2 cellular contexts compared by ENCODE assay signal in the genomic region with DNA sequence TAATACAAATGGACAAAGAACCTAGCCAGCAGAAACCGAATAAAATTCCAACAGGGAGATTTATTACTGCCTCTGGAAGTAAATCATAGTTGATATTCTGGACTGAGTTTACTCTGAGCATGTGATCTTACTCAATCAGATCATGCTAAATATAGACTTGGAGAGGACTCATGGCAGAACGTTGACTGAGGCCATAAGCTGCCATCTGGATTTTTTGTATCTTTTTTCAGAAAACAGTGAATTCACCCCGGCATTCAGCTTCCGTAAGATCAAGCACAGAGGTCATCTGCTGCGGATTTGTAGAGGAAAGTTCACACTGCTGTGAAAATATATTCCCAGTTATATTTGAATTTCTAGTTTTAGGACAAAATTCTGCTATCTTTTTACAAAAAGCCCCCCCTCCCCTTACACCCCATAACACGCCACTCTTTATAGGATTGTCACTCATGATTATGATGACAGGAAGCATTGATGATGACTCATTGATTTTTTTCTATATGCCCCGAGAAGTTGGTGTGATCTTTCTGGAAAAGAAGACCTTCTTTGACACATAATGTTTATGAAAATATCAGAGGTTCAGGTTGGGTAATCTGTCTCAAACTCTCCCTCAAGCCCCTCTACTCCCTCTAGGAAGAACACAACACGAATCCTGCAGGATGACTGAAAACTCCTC.
TF ChIP-seq lines count a peak whose summit lies in the region.

No MANE protein-coding gene starts in this region.

TF ChIP-seq in A549, 52 proteins besides CTCF, POLR2A, EP300 and RAD21 (continued from another document):
- TF ChIP-seq FOXS1 (CRISPR knock-in tag; IDR thresholded peaks at IDR 0.05) (no peak), CHD4 (IDR thresholded peaks at IDR 0.05; ENCODE audit: borderline replicate concordance) (no peak)
- TF ChIP-seq, protein P1, sequence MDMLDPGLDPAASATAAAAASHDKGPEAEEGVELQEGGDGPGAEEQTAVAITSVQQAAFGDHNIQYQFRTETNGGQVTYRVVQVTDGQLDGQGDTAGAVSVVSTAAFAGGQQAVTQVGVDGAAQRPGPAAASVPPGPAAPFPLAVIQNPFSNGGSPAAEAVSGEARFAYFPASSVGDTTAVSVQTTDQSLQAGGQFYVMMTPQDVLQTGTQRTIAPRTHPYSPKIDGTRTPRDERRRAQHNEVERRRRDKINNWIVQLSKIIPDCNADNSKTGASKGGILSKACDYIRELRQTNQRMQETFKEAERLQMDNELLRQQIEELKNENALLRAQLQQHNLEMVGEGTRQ (IDR thresholded peaks at IDR 0.05), result no peak

TF ChIP-seq in SK-N-SH, 30 proteins besides CTCF, POLR2A, EP300 and RAD21 (continued from another document):
- TF ChIP-seq, protein P2, sequence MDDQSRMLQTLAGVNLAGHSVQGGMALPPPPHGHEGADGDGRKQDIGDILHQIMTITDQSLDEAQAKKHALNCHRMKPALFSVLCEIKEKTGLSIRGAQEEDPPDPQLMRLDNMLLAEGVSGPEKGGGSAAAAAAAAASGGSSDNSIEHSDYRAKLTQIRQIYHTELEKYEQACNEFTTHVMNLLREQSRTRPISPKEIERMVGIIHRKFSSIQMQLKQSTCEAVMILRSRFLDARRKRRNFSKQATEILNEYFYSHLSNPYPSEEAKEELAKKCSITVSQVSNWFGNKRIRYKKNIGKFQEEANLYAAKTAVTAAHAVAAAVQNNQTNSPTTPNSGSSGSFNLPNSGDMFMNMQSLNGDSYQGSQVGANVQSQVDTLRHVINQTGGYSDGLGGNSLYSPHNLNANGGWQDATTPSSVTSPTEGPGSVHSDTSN (IDR thresholded peaks at IDR 0.05), result peak; percentile 61
- TF ChIP-seq, protein P3, sequence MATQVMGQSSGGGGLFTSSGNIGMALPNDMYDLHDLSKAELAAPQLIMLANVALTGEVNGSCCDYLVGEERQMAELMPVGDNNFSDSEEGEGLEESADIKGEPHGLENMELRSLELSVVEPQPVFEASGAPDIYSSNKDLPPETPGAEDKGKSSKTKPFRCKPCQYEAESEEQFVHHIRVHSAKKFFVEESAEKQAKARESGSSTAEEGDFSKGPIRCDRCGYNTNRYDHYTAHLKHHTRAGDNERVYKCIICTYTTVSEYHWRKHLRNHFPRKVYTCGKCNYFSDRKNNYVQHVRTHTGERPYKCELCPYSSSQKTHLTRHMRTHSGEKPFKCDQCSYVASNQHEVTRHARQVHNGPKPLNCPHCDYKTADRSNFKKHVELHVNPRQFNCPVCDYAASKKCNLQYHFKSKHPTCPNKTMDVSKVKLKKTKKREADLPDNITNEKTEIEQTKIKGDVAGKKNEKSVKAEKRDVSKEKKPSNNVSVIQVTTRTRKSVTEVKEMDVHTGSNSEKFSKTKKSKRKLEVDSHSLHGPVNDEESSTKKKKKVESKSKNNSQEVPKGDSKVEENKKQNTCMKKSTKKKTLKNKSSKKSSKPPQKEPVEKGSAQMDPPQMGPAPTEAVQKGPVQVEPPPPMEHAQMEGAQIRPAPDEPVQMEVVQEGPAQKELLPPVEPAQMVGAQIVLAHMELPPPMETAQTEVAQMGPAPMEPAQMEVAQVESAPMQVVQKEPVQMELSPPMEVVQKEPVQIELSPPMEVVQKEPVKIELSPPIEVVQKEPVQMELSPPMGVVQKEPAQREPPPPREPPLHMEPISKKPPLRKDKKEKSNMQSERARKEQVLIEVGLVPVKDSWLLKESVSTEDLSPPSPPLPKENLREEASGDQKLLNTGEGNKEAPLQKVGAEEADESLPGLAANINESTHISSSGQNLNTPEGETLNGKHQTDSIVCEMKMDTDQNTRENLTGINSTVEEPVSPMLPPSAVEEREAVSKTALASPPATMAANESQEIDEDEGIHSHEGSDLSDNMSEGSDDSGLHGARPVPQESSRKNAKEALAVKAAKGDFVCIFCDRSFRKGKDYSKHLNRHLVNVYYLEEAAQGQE (IDR thresholded peaks at IDR 0.05; ENCODE audit: low read depth, low read length), result no peak
- TF ChIP-seq TCF12 (IDR thresholded peaks at IDR 0.05) (peak; percentile 54), NFIC (IDR thresholded peaks at IDR 0.05; ENCODE audit: borderline replicate concordance) (no peak)
